In genomic region chr15:39925112-39925830, GRCh38 we compare ENCODE assay signal across 15 cellular contexts. TPM values are rescaled to one million over a fixed set of nuclear protein-coding genes. Genes with fewer than 3 reads are reported as not detected.
DNase-seq lines count a peak whose midpoint lies in the region; ATAC-seq, FAIRE-seq and TF ChIP-seq lines count a peak whose summit lies in the region.
"Had no signal": no experiment of that assay in that cellular context is flagged by ENCODE, and none has a peak within 500 bp of the region (broad histone marks: within the 10 kb centered on the region; RNA-seq: fewer than 3 reads in every experiment).

No MANE protein-coding gene starts in this region.

- TF ChIP-seq RAD21 in GM12878 (IDR thresholded peaks at IDR 0.05; ENCODE audit: insufficient read depth, low read depth, low read length): no peak

- H3K4me1 ChIP-seq in GM12878 (ENCODE audit: control insufficient read depth, insufficient read depth, low read length): peaks cover 3% of the 10 kb centered on the region

- no peak overlapping the region for H3K27ac ChIP-seq in GM12878 (ENCODE audit: control insufficient read depth, insufficient read depth)
- H3K27ac ChIP-seq: HL-60 had no signal

- in situ Hi-C loops in GM12878 (cut with MboI): no loop called here

- TF ChIP-seq CTCF in NB4 (IDR thresholded peaks at IDR 0.05; ENCODE audit: low read depth, low read length) (no peak), GM12878 (IDR thresholded peaks at IDR 0.05 in 2 of 3, conservative IDR thresholded peaks at IDR 0.05 in 1 of 3; ENCODE audit: control insufficient read depth in 2 of 3, extremely low read depth in 1 of 3, insufficient read depth in 1 of 3, low read depth in 3 of 3, low read length in 3 of 3) (no peak)

- TF ChIP-seq POLR2A in NB4 (IDR thresholded peaks at IDR 0.05; ENCODE audit: extremely low read depth, insufficient read length): no peak
- TF ChIP-seq POLR2A in GM12878 (IDR thresholded peaks at IDR 0.05; ENCODE audit: low read depth, low read length): no peak

- H3K4me1 Mint-ChIP-seq in activated CD4-positive, alpha-beta memory T cell treated with anti-CD3 and anti-CD28 coated beads for 36 hours (ENCODE audit: low read depth): peaks cover 19% of the 10 kb centered on the region
- peaks cover 24% of the 10 kb centered on the region for H3K4me1 Mint-ChIP-seq in activated CD4-positive, alpha-beta memory T cell treated with anti-CD3 and anti-CD28 coated beads, Interleukin-2, amount 10 ng/mL, durations not matched to agents 7 days and 5 days

- RAD21 ChIA-PET in GM12878 (lab: Charles Lee; ENCODE audit: unreplicated experiment): interaction anchor here (1.1 kb wide), 1 partner anchor 9 kb away, joined by 3 read pairs; the partner anchor contains the start of gene EIF2AK4

- H4K20me1 ChIP-seq in GM12878 (ENCODE audit: control insufficient read depth, insufficient read depth): no peaks in the 10 kb centered on the region

- FAIRE-seq in GM12878 (lab: Jason Lieb, UNC): no peak
- FAIRE-seq: small intestine had no signal

- peak; percentile 28 for DNase-seq in activated CD4-positive, alpha-beta memory T cell treated with anti-CD3 and anti-CD28 coated beads for 36 hours
- no peak for DNase-seq in activated CD4-positive, alpha-beta memory T cell treated with anti-CD3 and anti-CD28 coated beads, Interleukin-2, amount 10 ng/mL, durations not matched to agents 7 days and 5 days
- peak; percentile 44 for DNase-seq in NB4 (ENCODE audit: low read depth)
- no peak for DNase-seq in GM12878 (ENCODE audit: low read depth, low spot score)
- DNase-seq in renal cortical epithelial cell (ENCODE audit: low read depth): peak; percentile 64
- no peak for DNase-seq in DMS79 (lab: John Stamatoyannopoulos, UW)
- DNase-seq in NCI-H2227 treated with DMSO at 0.1 percent for 48 hours (lab: John Stamatoyannopoulos, UW): no peak
- DNase-seq: activated CD4-positive, alpha-beta T cell treated with anti-CD3 and anti-CD28 coated beads, Interleukin-2, amount 10 ng/mL, durations not matched to agents 7 days and 5 days; naive B cell; SIG-M5; stimulated activated CD8-positive, alpha-beta memory T cell treated with anti-CD3 and anti-CD28 coated beads, Interleukin-4, amount 100 ng/mL, for 48 hours had no signal

- H3K27me3 ChIP-seq in GM12878 (replicated peaks in 1 of 2; ENCODE audit: control insufficient read depth in 2 of 2, insufficient read depth in 2 of 2, low read length in 1 of 2): peaks cover 2 to 4% of the 10 kb centered on the region in 2 experiments; a peak in 2 of 4 replicates

- H2AFZ ChIP-seq in GM12878 (ENCODE audit: control insufficient read depth, low read depth, low read length): no peak overlapping the region

- H3K27me3 Mint-ChIP-seq in activated CD4-positive, alpha-beta memory T cell treated with anti-CD3 and anti-CD28 coated beads for 36 hours: peaks cover 7% of the 10 kb centered on the region
- H3K27me3 Mint-ChIP-seq in activated CD4-positive, alpha-beta memory T cell treated with anti-CD3 and anti-CD28 coated beads, Interleukin-2, amount 10 ng/mL, durations not matched to agents 7 days and 5 days: peaks cover 10% of the 10 kb centered on the region

- H3K9me3 ChIP-seq in GM12878 (replicated peaks; ENCODE audit: control insufficient read depth, insufficient read depth, low read length): no peaks in the 10 kb centered on the region

- no peak overlapping the region for H3K4me3 Mint-ChIP-seq in activated CD4-positive, alpha-beta memory T cell treated with anti-CD3 and anti-CD28 coated beads for 36 hours
- no peak overlapping the region for H3K4me3 Mint-ChIP-seq in activated CD4-positive, alpha-beta memory T cell treated with anti-CD3 and anti-CD28 coated beads, Interleukin-2, amount 10 ng/mL, durations not matched to agents 7 days and 5 days
- H3K4me3 Mint-ChIP-seq: activated CD4-positive, alpha-beta T cell treated with anti-CD3 and anti-CD28 coated beads, Interleukin-2, amount 10 ng/mL, durations not matched to agents 7 days and 5 days; B cell; naive B cell had no signal

- no peak overlapping the region for H3K9ac ChIP-seq in GM12878 (ENCODE audit: control insufficient read depth, insufficient read depth, low read length)

- WGBS in GM12878 (ENCODE audit: insufficient coverage, insufficient replicate concordance, low lambda C conversion rate, missing lambda C conversion rate): 34% methylated on average over 5 of the region's 5 CpGs

- no peak for TF ChIP-seq EP300 in GM12878 (IDR thresholded peaks at IDR 0.05; ENCODE audit: borderline replicate concordance in 1 of 2, control insufficient read depth in 1 of 2, low read depth in 2 of 2, low read length in 2 of 2)

- H3K4me2 ChIP-seq in GM12878 (ENCODE audit: control insufficient read depth, insufficient read depth): no peak overlapping the region

- intact Hi-C loops in activated CD4-positive, alpha-beta memory T cell treated with anti-CD3 and anti-CD28 coated beads for 36 hours (cut with micrococcal nuclease): no loop called here
- intact Hi-C loops in GM12878 (cut with micrococcal nuclease; ENCODE audit: unreplicated experiment): no loop called here

- no TSS peak for BruUV-seq in GM12878 (replicated peaks; lab: Mats Ljungman, UMichigan)

- H3K36me3 ChIP-seq in GM12878 (ENCODE audit: control insufficient read depth in 2 of 2, insufficient read depth in 2 of 2, low read length in 1 of 2): no peaks in the 10 kb centered on the region; a peak in 1 of 4 replicates

- no peaks in the 10 kb centered on the region for H3K9me3 Mint-ChIP-seq in activated CD4-positive, alpha-beta memory T cell treated with anti-CD3 and anti-CD28 coated beads for 36 hours
- no peaks in the 10 kb centered on the region for H3K9me3 Mint-ChIP-seq in activated CD4-positive, alpha-beta memory T cell treated with anti-CD3 and anti-CD28 coated beads, Interleukin-2, amount 10 ng/mL, durations not matched to agents 7 days and 5 days

- ATAC-seq in GM12878 (no peak), GM18517 (IDR thresholded peaks at IDR 0.05; ENCODE audit: unreplicated experiment) (no peak)

- SMC1A ChIA-PET in GM12878 (lab: Charles Lee; ENCODE audit: uncharacterized antibody, unreplicated experiment): interaction anchor here (0.7 to 8.7 kb wide), 2 partner anchors 10 to 37 kb away, joined by 4 to 65 read pairs; partner anchors contain the start of gene EIF2AK4

- POLR2A ChIA-PET in activated CD4-positive, alpha-beta memory T cell treated with anti-CD3 and anti-CD28 coated beads for 36 hours (lab: Charles Lee): interaction anchor here (1.0 kb wide), 1 partner anchor 8 kb away, joined by 3 read pairs; the partner anchor contains the start of gene EIF2AK4
- POLR2A ChIA-PET in activated CD4-positive, alpha-beta memory T cell treated with anti-CD3 and anti-CD28 coated beads, Interleukin-2, amount 10 ng/mL, durations not matched to agents 7 days and 5 days (lab: Charles Lee): interaction anchor here (0.6 to 1.4 kb wide), 3 partner anchors 8 to 42 kb away, joined by 3 to 4 read pairs (median 3); partner anchors contain the start of gene EIF2AK4
- POLR2A ChIA-PET in GM12878 (lab: Charles Lee): interaction anchor here (0.9 to 1.3 kb wide), 2 partner anchors 9 to 10 kb away, joined by 3 to 4 read pairs; partner anchors contain the start of gene EIF2AK4

- CTCF ChIA-PET in activated CD4-positive, alpha-beta memory T cell treated with anti-CD3 and anti-CD28 coated beads for 36 hours (lab: Charles Lee): interaction anchor here (1.0 to 1.4 kb wide), 3 partner anchors 10 to 169 kb away, joined by 3 to 4 read pairs (median 4); no protein-coding TSS in a partner anchor
- CTCF ChIA-PET in activated CD4-positive, alpha-beta memory T cell treated with anti-CD3 and anti-CD28 coated beads, Interleukin-2, amount 10 ng/mL, durations not matched to agents 7 days and 5 days (lab: Charles Lee): no interaction called here
- CTCF ChIA-PET in GM12878 (lab: Yijun Ruan, JAX): interaction anchor here (4.6 kb wide), 1 partner anchor 10 kb away, joined by 21 read pairs; the partner anchor contains the start of gene EIF2AK4

- no peaks in the 10 kb centered on the region for H3K36me3 Mint-ChIP-seq in activated CD4-positive, alpha-beta memory T cell treated with anti-CD3 and anti-CD28 coated beads for 36 hours
- peaks cover 7% of the 10 kb centered on the region for H3K36me3 Mint-ChIP-seq in activated CD4-positive, alpha-beta memory T cell treated with anti-CD3 and anti-CD28 coated beads, Interleukin-2, amount 10 ng/mL, durations not matched to agents 7 days and 5 days (ENCODE audit: low read depth)
- H3K36me3 Mint-ChIP-seq: naive B cell had no signal

- H3K79me2 ChIP-seq in GM12878 (ENCODE audit: control insufficient read depth, insufficient read depth, low read length): no peaks in the 10 kb centered on the region

- H3K27ac Mint-ChIP-seq in activated CD4-positive, alpha-beta memory T cell treated with anti-CD3 and anti-CD28 coated beads for 36 hours: no peak overlapping the region
- H3K27ac Mint-ChIP-seq in activated CD4-positive, alpha-beta memory T cell treated with anti-CD3 and anti-CD28 coated beads, Interleukin-2, amount 10 ng/mL, durations not matched to agents 7 days and 5 days: no peak overlapping the region
- H3K27ac Mint-ChIP-seq: activated CD4-positive, alpha-beta T cell treated with anti-CD3 and anti-CD28 coated beads, Interleukin-2, amount 10 ng/mL, durations not matched to agents 7 days and 5 days; B cell had no signal

- H3K4me3 ChIP-seq in NB4 (ENCODE audit: low read depth, low read length) (no peak overlapping the region), GM12878 (no peak overlapping the region)

RNA-seq across cellular contexts. Expression of gene GPR176, which starts 5.2 kb away (rescaled TPM):
- total RNA-seq in activated CD4-positive, alpha-beta memory T cell treated with anti-CD3 and anti-CD28 coated beads for 36 hours: under 1 TPM; 0.21 to 0.27 TPM
- total RNA-seq in activated CD4-positive, alpha-beta memory T cell treated with anti-CD3 and anti-CD28 coated beads, Interleukin-2, amount 10 ng/mL, durations not matched to agents 7 days and 5 days: under 1 TPM; 0.08 to 0.13 TPM
- 0.23 and 0.71 TPM in 2 replicates for total RNA-seq in GM12878 (2013; cell fraction: nucleolus; rRNA removed)
- total RNA-seq in GM12878 (2014; rRNA removed) (0.11 and 0.16 TPM in 2 replicates), GM12878 (2014; rRNA removed; fragmentation: Illumina TruSeq; extraction: Trizol) (0.04 and 0.05 TPM in 2 replicates), GM12878 (2021) (0.19 and 0.21 TPM in 2 replicates), renal cortical epithelial cell (48.8 and 97.2 TPM in 2 replicates)
- not detected for polyA plus RNA-seq in GM12878 (2011; ENCODE audit: low read depth)
- polyA plus RNA-seq in GM12878 (2011; rRNA removed) (0.03 TPM in 1 of 2 replicates, not detected in the other), GM12878 (2014; fragmentation: Illumina TruSeq; extraction: Trizol) (0.22 TPM in 1 of 2 replicates, not detected in the other), GM12878 (2014; fragmentation: Nextera tagmentation; extraction: Ambion mirVana) (under 1 TPM in 1 of 2 experiments, not detected in 1; 0.02 TPM), GM12878 (2014; rRNA removed) (0.18 TPM in 1 of 2 replicates, not detected in the other), GM12878 (2016; fragmentation: Nextera tagmentation; extraction: Ambion mirVana) (under 1 TPM in 1 of 2 experiments, not detected in 1; 0.33 TPM)
- 0.03 and 0.09 TPM in 2 replicates for polyA plus RNA-seq in GM12878 (2011; cell fraction: cytosol; rRNA removed)
- polyA plus RNA-seq in GM12878 (2011; cell fraction: nucleus; rRNA removed): 0.04 and 0.07 TPM in 2 replicates
- 0.15 and 0.18 TPM in 2 replicates for polyA plus RNA-seq in GM12878 (2012)
- polyA minus RNA-seq in GM12878 (2011; rRNA and poly(A)+ RNA removed): 0.15 TPM in 1 of 2 replicates, not detected in the other
- polyA minus RNA-seq in GM12878 (2011; cell fraction: cytosol; rRNA and poly(A)+ RNA removed): 1.1 TPM in 1 of 2 replicates, not detected in the other
- 0.12 TPM in 1 of 2 replicates, not detected in the other for polyA minus RNA-seq in GM12878 (2011; cell fraction: nucleus; rRNA and poly(A)+ RNA removed)
- total RNA-seq: activated CD4-positive, alpha-beta T cell treated with anti-CD3 and anti-CD28 coated beads, Interleukin-2, amount 10 ng/mL, durations not matched to agents 7 days and 5 days had no signal

RNA-seq across cellular contexts. Expression of gene EIF2AK4, which starts 8.6 kb away (rescaled TPM):
- total RNA-seq in activated CD4-positive, alpha-beta memory T cell treated with anti-CD3 and anti-CD28 coated beads for 36 hours: 10 to 100 TPM; 34.5 to 36.4 TPM
- total RNA-seq in activated CD4-positive, alpha-beta memory T cell treated with anti-CD3 and anti-CD28 coated beads, Interleukin-2, amount 10 ng/mL, durations not matched to agents 7 days and 5 days: 10 to 100 TPM; 18.9 to 19.3 TPM
- 73.5 and 76.5 TPM in 2 replicates for total RNA-seq in GM12878 (2013; cell fraction: nucleolus; rRNA removed)
- total RNA-seq in GM12878 (2014; rRNA removed) (25.0 and 26.9 TPM in 2 replicates), GM12878 (2014; rRNA removed; fragmentation: Illumina TruSeq; extraction: Trizol) (26.8 and 27.6 TPM in 2 replicates), GM12878 (2021) (23.2 and 23.4 TPM in 2 replicates), renal cortical epithelial cell (86.1 and 88.3 TPM in 2 replicates)
- polyA plus RNA-seq in GM12878 (2011; ENCODE audit: low read depth): 11.5 TPM
- polyA plus RNA-seq in GM12878 (2011; rRNA removed) (25.7 and 28.5 TPM in 2 replicates), GM12878 (2014; fragmentation: Illumina TruSeq; extraction: Trizol) (28.8 and 34.1 TPM in 2 replicates), GM12878 (2014; fragmentation: Nextera tagmentation; extraction: Ambion mirVana) (10 to 100 TPM; 14.0 to 33.2 TPM), GM12878 (2014; rRNA removed) (21.0 and 26.2 TPM in 2 replicates), GM12878 (2016; fragmentation: Nextera tagmentation; extraction: Ambion mirVana) (10 to 100 TPM; 31.3 to 33.9 TPM)
- polyA plus RNA-seq in GM12878 (2011; cell fraction: cytosol; rRNA removed): 23.6 and 25.4 TPM in 2 replicates
- 13.7 and 15.9 TPM in 2 replicates for polyA plus RNA-seq in GM12878 (2011; cell fraction: nucleus; rRNA removed)
- polyA plus RNA-seq in GM12878 (2012): 14.5 and 18.7 TPM in 2 replicates
- 40.3 and 45.8 TPM in 2 replicates for polyA minus RNA-seq in GM12878 (2011; rRNA and poly(A)+ RNA removed)
- 11.7 and 14.3 TPM in 2 replicates for polyA minus RNA-seq in GM12878 (2011; cell fraction: cytosol; rRNA and poly(A)+ RNA removed)
- 18.5 and 26.9 TPM in 2 replicates for polyA minus RNA-seq in GM12878 (2011; cell fraction: nucleus; rRNA and poly(A)+ RNA removed)

Comparison
In these comparisons a context has a peak if more than half of its experiments do, and no peak if none do; other contexts are left out.
1. DNase-seq: peak in activated CD4-positive, alpha-beta memory T cell treated with anti-CD3 and anti-CD28 coated beads for 36 hours (single experiment), NB4 (single experiment) and renal cortical epithelial cell (single experiment); none in activated CD4-positive, alpha-beta memory T cell treated with anti-CD3 and anti-CD28 coated beads, Interleukin-2, amount 10 ng/mL, durations not matched to agents 7 days and 5 days (single experiment), GM12878 (single experiment), DMS79 (single experiment) and NCI-H2227 treated with DMSO at 0.1 percent for 48 hours (single experiment).
2. RNA of gene GPR176, which starts 5.2 kb away (total RNA-seq): 48.8 to 97.2 TPM in renal cortical epithelial cell; 0.21 to 0.27 TPM in activated CD4-positive, alpha-beta memory T cell treated with anti-CD3 and anti-CD28 coated beads for 36 hours, 0.08 to 0.13 TPM in activated CD4-positive, alpha-beta memory T cell treated with anti-CD3 and anti-CD28 coated beads, Interleukin-2, amount 10 ng/mL, durations not matched to agents 7 days and 5 days and 0.04 to 0.71 TPM in GM12878; every median in the first group is over 10 times any median in the second.